In the genomic region with DNA sequence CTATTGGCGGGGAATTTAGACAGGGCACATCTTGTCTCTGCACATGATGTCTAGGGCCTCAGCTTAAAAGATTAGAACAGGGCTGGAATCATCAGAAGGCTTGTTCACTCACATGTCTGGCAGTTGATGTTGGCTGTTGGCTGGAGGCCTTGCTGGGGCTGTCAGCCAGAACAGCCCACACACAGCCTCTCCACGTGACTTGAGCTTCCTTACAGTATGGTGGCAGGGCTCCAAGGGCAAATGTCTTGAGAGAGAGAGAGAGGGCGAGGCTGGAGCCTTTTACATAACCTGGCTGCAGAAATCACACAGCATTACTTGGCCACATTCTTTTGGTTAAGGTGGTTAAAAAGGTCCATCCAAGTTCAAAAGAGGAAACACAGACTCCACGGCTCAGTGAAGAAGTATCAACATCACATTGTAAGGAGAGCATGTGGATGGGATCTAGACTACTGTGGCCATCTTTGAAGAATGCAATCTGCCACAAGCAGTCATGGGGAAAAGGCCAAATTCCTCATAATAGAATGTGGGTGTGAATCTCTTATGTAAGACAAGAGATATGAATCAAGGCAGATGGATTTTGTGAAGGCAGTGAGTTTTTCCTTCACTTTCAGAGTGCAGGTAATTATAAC, we compare ENCODE assay signal across 8 cellular contexts. TPM values are rescaled to one million over a fixed set of nuclear protein-coding genes. Genes with fewer than 3 reads are reported as not detected.
DNase-seq lines count a peak whose midpoint lies in the region; ATAC-seq and TF ChIP-seq lines count a peak whose summit lies in the region.

No MANE protein-coding gene starts in this region.

- peaks cover 53% of the 10 kb centered on the region for H3K4me1 Mint-ChIP-seq in activated naive CD8-positive, alpha-beta T cell treated with anti-CD3 and anti-CD28 coated beads for 36 hours

- intact Hi-C loops in left ventricle myocardium inferior (cut with micrococcal nuclease) = no loop called here

- WGBS in suprapubic skin = 32% methylated on average over 4 of the region's 4 CpGs

- H3K4me3 ChIP-seq in left ventricle myocardium inferior (no peak overlapping the region), suprapubic skin (no peak overlapping the region)

- H3K4me1 ChIP-seq in left ventricle myocardium inferior = peaks cover 47% of the 10 kb centered on the region
- H3K4me1 ChIP-seq in suprapubic skin = peaks cover 30% of the 10 kb centered on the region

- no peaks in the 10 kb centered on the region for H3K27me3 Mint-ChIP-seq in activated naive CD8-positive, alpha-beta T cell treated with anti-CD3 and anti-CD28 coated beads for 36 hours

- H3K27ac ChIP-seq in left ventricle myocardium inferior (replicated peaks) (peak overlapping the region; percentile 88), suprapubic skin (peak overlapping the region; percentile 52)

- peak overlapping the region; percentile 97 for H3K27ac Mint-ChIP-seq in activated naive CD8-positive, alpha-beta T cell treated with anti-CD3 and anti-CD28 coated beads for 36 hours

- DNase-seq in AG09319 (ENCODE audit: extremely low read depth, low read depth) = peak; percentile 97
- no peak for DNase-seq in activated naive CD8-positive, alpha-beta T cell treated with anti-CD3 and anti-CD28 coated beads for 36 hours
- DNase-seq in left ventricle myocardium inferior = peak; percentile 81
- DNase-seq in suprapubic skin (ENCODE audit: low spot score in 2 of 2) = peak in 1 of 2 donors; percentile 76
- no peak for DNase-seq in GM20000 (ENCODE audit: low spot score)
- no peak for DNase-seq in SIG-M5 (lab: John Stamatoyannopoulos, UW)

- peaks cover 46% of the 10 kb centered on the region for H3K36me3 Mint-ChIP-seq in activated naive CD8-positive, alpha-beta T cell treated with anti-CD3 and anti-CD28 coated beads for 36 hours

- H3K4me3 Mint-ChIP-seq in activated naive CD8-positive, alpha-beta T cell treated with anti-CD3 and anti-CD28 coated beads for 36 hours = peak overlapping the region; percentile 40

- TF ChIP-seq CTCF in AG09319 (IDR thresholded peaks at IDR 0.05; ENCODE audit: low read depth, low read length) (no peak), left ventricle myocardium inferior (IDR thresholded peaks at IDR 0.05; ENCODE audit: borderline replicate concordance) (no peak), suprapubic skin (IDR thresholded peaks at IDR 0.05) (no peak), GM20000 (IDR thresholded peaks at IDR 0.05; ENCODE audit: extremely low read depth, missing control alignments) (no peak)

- H3K9me3 ChIP-seq in left ventricle myocardium inferior (replicated peaks) (no peaks in the 10 kb centered on the region), suprapubic skin (no peaks in the 10 kb centered on the region)

- ATAC-seq in HG02852 (IDR thresholded peaks at IDR 0.05; ENCODE audit: unreplicated experiment) (peak; percentile 30), GM21717 (IDR thresholded peaks at IDR 0.05; ENCODE audit: unreplicated experiment) (no peak)

- H3K27me3 ChIP-seq in left ventricle myocardium inferior (ENCODE audit: low read depth) (no peaks in the 10 kb centered on the region), suprapubic skin (no peaks in the 10 kb centered on the region)

- peaks cover 8% of the 10 kb centered on the region for H3K9me3 Mint-ChIP-seq in activated naive CD8-positive, alpha-beta T cell treated with anti-CD3 and anti-CD28 coated beads for 36 hours

- TF ChIP-seq POLR2A in suprapubic skin (IDR thresholded peaks at IDR 0.05) = no peak

- TF ChIP-seq EP300 in suprapubic skin (IDR thresholded peaks at IDR 0.05) = no peak

- H3K36me3 ChIP-seq in left ventricle myocardium inferior = no peaks in the 10 kb centered on the region
- H3K36me3 ChIP-seq in suprapubic skin = no peaks in the 10 kb centered on the region

RNA-seq across cellular contexts. Expression of gene SRSF7, which starts 30.4 kb away (rescaled TPM):
- total RNA-seq in activated naive CD8-positive, alpha-beta T cell treated with anti-CD3 and anti-CD28 coated beads for 36 hours = 100 to 1,000 TPM; 381 to 392 TPM
- total RNA-seq in left ventricle myocardium inferior (50.5 TPM), suprapubic skin (100 to 1,000 TPM in 1 of 4 donors, 10 to 100 TPM in 3; 90.4 to 144 (median 94.2) TPM)

RNA-seq across cellular contexts. Expression of gene GALM, which starts 54.8 kb away (rescaled TPM):
- total RNA-seq in activated naive CD8-positive, alpha-beta T cell treated with anti-CD3 and anti-CD28 coated beads for 36 hours = 10 to 100 TPM; 42.0 to 42.2 TPM
- total RNA-seq in left ventricle myocardium inferior (14.4 TPM), suprapubic skin (10 to 100 TPM in 1 of 4 donors, 1 to 10 TPM in 3; 3.7 to 16.4 (median 7.1) TPM)

RNA-seq across cellular contexts. Expression of gene GEMIN6, which starts 57.3 kb away (rescaled TPM):
- total RNA-seq in activated naive CD8-positive, alpha-beta T cell treated with anti-CD3 and anti-CD28 coated beads for 36 hours = 10 to 100 TPM; 38.6 to 43.3 TPM
- total RNA-seq in left ventricle myocardium inferior = 7.3 TPM
- total RNA-seq in suprapubic skin = 1 to 10 TPM; 3.9 to 7.7 (median 4.7) TPM

Comparison
In these comparisons a context has a peak if more than half of its experiments do, and no peak if none do; other contexts are left out.
1. DNase-seq: peak in AG09319 (single experiment) and left ventricle myocardium inferior (single experiment); none in activated naive CD8-positive, alpha-beta T cell treated with anti-CD3 and anti-CD28 coated beads for 36 hours (single experiment), GM20000 (single experiment) and SIG-M5 (single experiment).